ENCODE assay signal across 31 cellular contexts in genomic region chr17:15917021-15917438, GRCh38. TPM values are rescaled to one million over a fixed set of nuclear protein-coding genes. Genes with fewer than 3 reads are reported as not detected.
A peak's percentile ranks its signal among the peaks of the same experiment; 100 is the strongest.
DNase-seq lines count a peak whose midpoint lies in the region; ATAC-seq and TF ChIP-seq lines count a peak whose summit lies in the region.
"Had no signal": no experiment of that assay in that cellular context is flagged by ENCODE, and none has a peak within 500 bp of the region (broad histone marks: within the 10 kb centered on the region; RNA-seq: fewer than 3 reads in every experiment).

No MANE protein-coding gene starts in this region.

- no peak overlapping the region for H3K9ac ChIP-seq in parathyroid adenoma

- no peak overlapping the region for H3K4me3 Mint-ChIP-seq in activated CD8-positive, alpha-beta memory T cell treated with anti-CD3 and anti-CD28 coated beads, Interleukin-2, amount 10 ng/mL, durations not matched to agents 7 days and 5 days
- H3K4me3 Mint-ChIP-seq: activated CD4-positive, alpha-beta T cell treated with anti-CD3 and anti-CD28 coated beads, Interleukin-2, amount 10 ng/mL, durations not matched to agents 24 days and 14 days; activated naive CD8-positive, alpha-beta T cell treated with anti-CD3 and anti-CD28 coated beads, Interleukin-2, amount 50 U/mL, for 24 hours; activated T-cell treated with anti-CD3 and anti-CD28 coated beads, Interleukin-2, amount 50 U/mL, for 4 hours; brain; CD8-positive, alpha-beta T cell had no signal

- peaks cover 36% of the 10 kb centered on the region for H3K27me3 Mint-ChIP-seq in activated CD8-positive, alpha-beta memory T cell treated with anti-CD3 and anti-CD28 coated beads, Interleukin-2, amount 10 ng/mL, durations not matched to agents 7 days and 5 days

- H3K36me3 Mint-ChIP-seq in activated CD8-positive, alpha-beta memory T cell treated with anti-CD3 and anti-CD28 coated beads, Interleukin-2, amount 10 ng/mL, durations not matched to agents 7 days and 5 days = no peaks in the 10 kb centered on the region
- H3K36me3 Mint-ChIP-seq: brain; CD8-positive, alpha-beta T cell had no signal

- H3K79me2 ChIP-seq in parathyroid adenoma = no peaks in the 10 kb centered on the region

- peak overlapping the region; percentile 36 for H2AFZ ChIP-seq in parathyroid adenoma

- H3K4me1 Mint-ChIP-seq in activated CD8-positive, alpha-beta memory T cell treated with anti-CD3 and anti-CD28 coated beads, Interleukin-2, amount 10 ng/mL, durations not matched to agents 7 days and 5 days = peaks cover 25% of the 10 kb centered on the region
- H3K4me1 Mint-ChIP-seq: activated CD4-positive, alpha-beta T cell treated with anti-CD3 and anti-CD28 coated beads, Interleukin-2, amount 10 ng/mL, durations not matched to agents 24 days and 14 days; activated naive CD8-positive, alpha-beta T cell treated with anti-CD3 and anti-CD28 coated beads, Interleukin-2, amount 50 U/mL, for 24 hours had no signal

- peaks cover 2% of the 10 kb centered on the region for H3K9me3 Mint-ChIP-seq in activated CD8-positive, alpha-beta memory T cell treated with anti-CD3 and anti-CD28 coated beads, Interleukin-2, amount 10 ng/mL, durations not matched to agents 7 days and 5 days (ENCODE audit: low read depth)
- H3K9me3 Mint-ChIP-seq: activated CD4-positive, alpha-beta T cell treated with anti-CD3 and anti-CD28 coated beads, Interleukin-2, amount 10 ng/mL, durations not matched to agents 24 days and 14 days; activated naive CD8-positive, alpha-beta T cell treated with anti-CD3 and anti-CD28 coated beads, Interleukin-2, amount 50 U/mL, for 24 hours; CD8-positive, alpha-beta T cell had no signal

- TF ChIP-seq POLR2A in esophagus muscularis mucosa (IDR thresholded peaks at IDR 0.05; ENCODE audit: low read depth) (no peak), upper lobe of left lung (IDR thresholded peaks at IDR 0.05) (no peak)

- H3K4me2 ChIP-seq in parathyroid adenoma (ENCODE audit: low read length) = no peak overlapping the region
- H3K4me2 ChIP-seq: smooth muscle cell had no signal

- 46% methylated on average over 14 of the region's 20 CpGs for WGBS in esophagus muscularis mucosa
- 59 to 92% methylated on average over 7 to 10 of the region's 20 CpGs for WGBS in upper lobe of left lung, 2 donors

- in situ Hi-C loops in ACHN (cut with HindIII; ENCODE audit: low pct_ligation_motif_present, low pct_unique_long_range_greater_than_20kb, low sequenced_read_pairs) = no loop called here

- H3K27ac ChIP-seq in esophagus muscularis mucosa (replicated peaks in 1 of 4) (no peak overlapping the region), parathyroid adenoma (no peak overlapping the region), upper lobe of left lung (no peak overlapping the region)
- H3K27ac ChIP-seq: 22Rv1, prostate gland, VCaP had no signal

- no peak for TF ChIP-seq EP300 in esophagus muscularis mucosa (IDR thresholded peaks at IDR 0.05)
- no peak for TF ChIP-seq EP300 in upper lobe of left lung (IDR thresholded peaks at IDR 0.05)

- no peaks in the 10 kb centered on the region for H3K36me3 ChIP-seq in esophagus muscularis mucosa
- H3K36me3 ChIP-seq in parathyroid adenoma (ENCODE audit: control insufficient read depth, insufficient read depth, low read length) = no peaks in the 10 kb centered on the region
- no peaks in the 10 kb centered on the region for H3K36me3 ChIP-seq in upper lobe of left lung
- H3K36me3 ChIP-seq: prostate gland had no signal

- DNase-seq in activated CD8-positive, alpha-beta memory T cell treated with anti-CD3 and anti-CD28 coated beads, Interleukin-2, amount 10 ng/mL, durations not matched to agents 7 days and 5 days = peak; percentile 12
- DNase-seq in activated CD8-positive, alpha-beta memory T cell treated with anti-CD3 and anti-CD28 coated beads for 24 hours = no peak
- DNase-seq in esophagus muscularis mucosa (ENCODE audit: extremely low spot score) (no peak), upper lobe of left lung (no peak), ACHN (no peak), AG20443 (ENCODE audit: low spot score) (no peak), amniotic stem cell (lab: John Stamatoyannopoulos, UW) (no peak)
- DNase-seq: activated CD4-positive, alpha-beta T cell treated with anti-CD3 and anti-CD28 coated beads, Interleukin-2, amount 10 ng/mL, durations not matched to agents 24 days and 14 days; activated gamma-delta T cell treated with Interleukin-2 at 50 U/mL for 16 hours; activated naive CD8-positive, alpha-beta T cell treated with anti-CD3 and anti-CD28 coated beads, Interleukin-2, amount 50 U/mL, for 24 hours; activated T-cell treated with anti-CD3 and anti-CD28 coated beads, Interleukin-2, amount 50 U/mL, for 4 hours; CD8-positive, alpha-beta T cell; DMS 273 treated with DMSO at 0.1 percent for 48 hours; effector CD8-positive, alpha-beta T cell; EL; GOT3; left cardiac atrium; NCI-H1048; NCI-H187; NCI-H524 treated with DMSO at 0.1 percent for 48 hours; SIG-M5; stimulated activated CD4-positive, alpha-beta T cell treated with anti-CD3 and anti-CD28 coated beads, Interleukin-2, amount 100 ng/mL, for 24 hours; SW 1271; T-helper 9 cell had no signal

- H3K9me3 ChIP-seq in esophagus muscularis mucosa (peaks cover 0 to 7% (median 0%) of the 10 kb centered on the region in 4 donors), parathyroid adenoma (ENCODE audit: control insufficient read depth, low read length) (no peaks in the 10 kb centered on the region), upper lobe of left lung (peaks cover 0 to 3% (median 0%) of the 10 kb centered on the region in 4 donors)
- H3K9me3 ChIP-seq: prostate gland had no signal

- peak overlapping the region; percentile 31 to 38 (median 32) for H3K4me3 ChIP-seq in esophagus muscularis mucosa
- H3K4me3 ChIP-seq in parathyroid adenoma (ENCODE audit: low read depth, low read length) = no peak overlapping the region
- H3K4me3 ChIP-seq in upper lobe of left lung = peak overlapping the region in 3 of 4 donors; percentile 27 to 40 (median 36)
- H3K4me3 ChIP-seq: GM12878, smooth muscle cell had no signal

- no peak overlapping the region for H3K27ac Mint-ChIP-seq in activated CD8-positive, alpha-beta memory T cell treated with anti-CD3 and anti-CD28 coated beads, Interleukin-2, amount 10 ng/mL, durations not matched to agents 7 days and 5 days
- H3K27ac Mint-ChIP-seq: activated CD4-positive, alpha-beta T cell treated with anti-CD3 and anti-CD28 coated beads, Interleukin-2, amount 10 ng/mL, durations not matched to agents 24 days and 14 days; activated naive CD8-positive, alpha-beta T cell treated with anti-CD3 and anti-CD28 coated beads, Interleukin-2, amount 50 U/mL, for 24 hours; CD8-positive, alpha-beta T cell had no signal

- intact Hi-C loops in esophagus muscularis mucosa (cut with DNase I) = no loop called here

- CTCF ChIA-PET in activated CD8-positive, alpha-beta memory T cell treated with anti-CD3 and anti-CD28 coated beads, Interleukin-2, amount 10 ng/mL, durations not matched to agents 7 days and 5 days (lab: Charles Lee) = no interaction called here

- no peak for TF ChIP-seq CTCF in esophagus muscularis mucosa (IDR thresholded peaks at IDR 0.05)
- no peak for TF ChIP-seq CTCF in parathyroid adenoma (IDR thresholded peaks at IDR 0.05)
- TF ChIP-seq CTCF in upper lobe of left lung (IDR thresholded peaks at IDR 0.05) = no peak

- H3K4me1 ChIP-seq in esophagus muscularis mucosa (peaks cover 7 to 10% (median 8%) of the 10 kb centered on the region in 4 donors), parathyroid adenoma (no peaks in the 10 kb centered on the region), upper lobe of left lung (peaks cover 4 to 10% (median 7%) of the 10 kb centered on the region in 4 donors)
- H3K4me1 ChIP-seq: prostate gland had no signal

- ATAC-seq in activated CD8-positive, alpha-beta memory T cell treated with anti-CD3 and anti-CD28 coated beads, Interleukin-2, amount 10 ng/mL, durations not matched to agents 7 days and 5 days = no peak
- ATAC-seq in upper lobe of left lung (ENCODE audit: low FRiP score in 2 of 2) = no peak
- ATAC-seq: activated naive CD8-positive, alpha-beta T cell treated with anti-CD3 and anti-CD28 coated beads, Interleukin-2, amount 50 U/mL, for 24 hours; activated T-cell treated with anti-CD3 and anti-CD28 coated beads, Interleukin-2, amount 50 U/mL, for 4 hours; CD8-positive, alpha-beta T cell had no signal

- H3K27me3 ChIP-seq in esophagus muscularis mucosa (peaks cover 0 to 24% (median 4%) of the 10 kb centered on the region in 4 donors), parathyroid adenoma (ENCODE audit: control insufficient read depth, insufficient read depth, low read length) (no peaks in the 10 kb centered on the region), upper lobe of left lung (peaks cover 0 to 8% (median 3%) of the 10 kb centered on the region in 4 donors)

RNA-seq across cellular contexts. Expression of gene ADORA2B, which starts 27.9 kb away (rescaled TPM):
- 1 to 10 TPM in 1 of 2 experiments, under 1 TPM in 1; 0.49 to 1.1 TPM for total RNA-seq in activated CD8-positive, alpha-beta memory T cell treated with anti-CD3 and anti-CD28 coated beads, Interleukin-2, amount 10 ng/mL, durations not matched to agents 7 days and 5 days
- total RNA-seq in esophagus muscularis mucosa (under 1 TPM; 0.26 to 0.75 (median 0.37) TPM), upper lobe of left lung (10 to 100 TPM in 3 of 6 donors, 1 to 10 TPM in 3; 4.2 to 18.8 (median 9.4) TPM)
- total RNA-seq: CD8-positive, alpha-beta T cell had no signal
